ENCODE assay signal across 22 cellular contexts in the genomic region with DNA sequence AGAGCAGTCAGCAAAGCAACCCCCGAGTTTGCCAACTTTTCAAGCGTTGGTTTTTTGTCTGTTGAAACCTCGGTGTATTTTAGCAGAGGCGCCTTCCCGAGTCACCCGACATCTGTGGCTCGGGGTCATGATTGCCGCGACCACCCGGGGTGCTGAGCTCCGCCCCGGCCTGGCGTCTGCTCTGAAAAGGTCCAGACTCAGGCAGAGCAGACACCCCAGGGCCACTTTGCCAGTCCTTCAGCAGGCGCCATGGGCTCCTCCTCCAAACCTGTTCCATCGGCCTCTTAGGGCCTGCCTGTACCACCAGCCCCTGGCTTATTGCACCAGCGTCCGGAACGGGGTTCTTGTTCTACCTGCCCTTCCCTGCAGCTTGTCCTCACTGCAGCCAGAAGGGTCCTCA.
"Had no signal": no experiment of that assay in that cellular context is flagged by ENCODE, and none has a peak within 500 bp of the region (broad histone marks: within the 10 kb centered on the region; RNA-seq: fewer than 3 reads in every experiment).

No MANE protein-coding gene starts in this region.

- H3K4me1 ChIP-seq: body of pancreas, uterus had no signal

- H3K9me3 ChIP-seq: body of pancreas, gastrocnemius medialis, heart right ventricle, tibial nerve, uterus had no signal

- H3K4me3 ChIP-seq: body of pancreas, gastrocnemius medialis, heart right ventricle, tibial nerve, uterus had no signal

- H3K36me3 Mint-ChIP-seq: activated naive CD8-positive, alpha-beta T cell treated with anti-CD3 and anti-CD28 coated beads, Interleukin-2, amount 10 ng/mL, durations not matched to agents 7 days and 5 days; natural killer cell treated with Interleukin-12 subunit alpha and Interleukin-12 subunit beta and Interleukin-15 and Interleukin-18, amount 100 ng/mL, for 72 hours; T-cell had no signal

- H3K4me1 Mint-ChIP-seq: activated CD4-positive, alpha-beta T cell treated with anti-CD3 and anti-CD28 coated beads, Interleukin-2, amount 10 ng/mL, durations not matched to agents 24 days and 14 days; activated naive CD8-positive, alpha-beta T cell treated with anti-CD3 and anti-CD28 coated beads, Interleukin-2, amount 10 ng/mL, durations not matched to agents 7 days and 5 days; immature natural killer cell; T-cell had no signal

- H3K27ac Mint-ChIP-seq: activated CD4-positive, alpha-beta T cell treated with anti-CD3 and anti-CD28 coated beads, Interleukin-2, amount 10 ng/mL, durations not matched to agents 24 days and 14 days; activated CD8-positive, alpha-beta T cell treated with anti-CD3 and anti-CD28 coated beads, Interleukin-2, amount 10 ng/mL, durations not matched to agents 7 days and 5 days; activated naive CD8-positive, alpha-beta T cell treated with anti-CD3 and anti-CD28 coated beads, Interleukin-2, amount 10 ng/mL, durations not matched to agents 7 days and 5 days; activated T-cell treated with anti-CD3 and anti-CD28 coated beads, Interleukin-2, amount 50 U/mL, for 24 hours; activated T-helper 2 cell treated with anti-CD3 and anti-CD28 coated beads, Interferon-gamma antibody, Interleukin-2, Interleukin-4, amounts not matched to agents 10 μg/mL and 5 μg/mL and 100 μg/mL, durations not matched to agents 14 hours and 24 hours and 36 hours; natural killer cell treated with Interleukin-12 subunit alpha and Interleukin-12 subunit beta and Interleukin-15 and Interleukin-18, amount 100 ng/mL, for 72 hours; progenitor cell of endocrine pancreas; stimulated activated naive CD8-positive, alpha-beta T cell treated with anti-CD3 and anti-CD28 coated beads, Interleukin-15, Interleukin-2, amounts not matched to agents 100 ng/mL and 50 ng/mL, for 24 hours; T-cell had no signal

- H3K4me3 Mint-ChIP-seq: activated CD4-positive, alpha-beta T cell treated with anti-CD3 and anti-CD28 coated beads, Interleukin-2, amount 10 ng/mL, durations not matched to agents 24 days and 14 days; activated CD8-positive, alpha-beta T cell treated with anti-CD3 and anti-CD28 coated beads, Interleukin-2, amount 10 ng/mL, durations not matched to agents 7 days and 5 days; activated naive CD8-positive, alpha-beta T cell treated with anti-CD3 and anti-CD28 coated beads, Interleukin-2, amount 10 ng/mL, durations not matched to agents 7 days and 5 days; activated T-cell treated with anti-CD3 and anti-CD28 coated beads, Interleukin-2, amount 50 U/mL, for 24 hours; immature natural killer cell; natural killer cell treated with Interleukin-12 subunit alpha and Interleukin-12 subunit beta and Interleukin-15 and Interleukin-18, amount 100 ng/mL, for 72 hours; stimulated activated naive CD8-positive, alpha-beta T cell treated with anti-CD3 and anti-CD28 coated beads, Interleukin-15, Interleukin-2, amounts not matched to agents 100 ng/mL and 50 ng/mL, for 24 hours; T-cell had no signal

- DNase-seq: activated CD4-positive, alpha-beta T cell treated with anti-CD3 and anti-CD28 coated beads, Interleukin-2, amount 10 ng/mL, durations not matched to agents 24 days and 14 days; activated CD8-positive, alpha-beta T cell treated with anti-CD3 and anti-CD28 coated beads, Interleukin-2, amount 10 ng/mL, durations not matched to agents 7 days and 5 days; activated naive CD4-positive, alpha-beta T cell treated with Interleukin-2 at 50 U/mL for 16 hours; activated naive CD8-positive, alpha-beta T cell treated with anti-CD3 and anti-CD28 coated beads, Interleukin-2, amount 10 ng/mL, durations not matched to agents 7 days and 5 days; activated T-cell treated with anti-CD3 and anti-CD28 coated beads, Interleukin-2, amount 50 U/mL, for 24 hours; amygdala; body of pancreas; caudate nucleus; erythroblast; gastrocnemius medialis; heart right ventricle; immature natural killer cell; mesenchymal stem cell; occipital lobe; T-cell; T1000; uterus had no signal

- H3K9me3 Mint-ChIP-seq: activated CD4-positive, alpha-beta T cell treated with anti-CD3 and anti-CD28 coated beads, Interleukin-2, amount 10 ng/mL, durations not matched to agents 24 days and 14 days; activated naive CD8-positive, alpha-beta T cell treated with anti-CD3 and anti-CD28 coated beads, Interleukin-2, amount 10 ng/mL, durations not matched to agents 7 days and 5 days; activated T-cell treated with anti-CD3 and anti-CD28 coated beads, Interleukin-2, amount 50 U/mL, for 24 hours; activated T-helper 2 cell treated with anti-CD3 and anti-CD28 coated beads, Interferon-gamma antibody, Interleukin-2, Interleukin-4, amounts not matched to agents 10 μg/mL and 5 μg/mL and 100 μg/mL, durations not matched to agents 14 hours and 24 hours and 36 hours; immature natural killer cell; natural killer cell treated with Interleukin-12 subunit alpha and Interleukin-12 subunit beta and Interleukin-15 and Interleukin-18, amount 100 ng/mL, for 72 hours; stimulated activated naive CD8-positive, alpha-beta T cell treated with anti-CD3 and anti-CD28 coated beads, Interleukin-15, Interleukin-2, amounts not matched to agents 100 ng/mL and 50 ng/mL, for 24 hours; T-cell had no signal

- H3K27me3 ChIP-seq: body of pancreas, gastrocnemius medialis, heart right ventricle, tibial nerve, uterus had no signal

- ATAC-seq: activated CD8-positive, alpha-beta T cell treated with anti-CD3 and anti-CD28 coated beads, Interleukin-2, amount 10 ng/mL, durations not matched to agents 7 days and 5 days; body of pancreas; gastrocnemius medialis; heart right ventricle; natural killer cell treated with Interleukin-12 subunit alpha and Interleukin-12 subunit beta and Interleukin-15 and Interleukin-18, amount 100 ng/mL, for 72 hours; T-cell had no signal

- H3K36me3 ChIP-seq: gastrocnemius medialis, uterus had no signal

- H3K27ac ChIP-seq: body of pancreas, gastrocnemius medialis, heart right ventricle, tibial nerve, uterus had no signal

- H3K27me3 Mint-ChIP-seq: activated CD4-positive, alpha-beta T cell treated with anti-CD3 and anti-CD28 coated beads, Interleukin-2, amount 10 ng/mL, durations not matched to agents 24 days and 14 days; activated naive CD8-positive, alpha-beta T cell treated with anti-CD3 and anti-CD28 coated beads, Interleukin-2, amount 10 ng/mL, durations not matched to agents 7 days and 5 days; activated T-cell treated with anti-CD3 and anti-CD28 coated beads, Interleukin-2, amount 50 U/mL, for 24 hours; natural killer cell treated with Interleukin-12 subunit alpha and Interleukin-12 subunit beta and Interleukin-15 and Interleukin-18, amount 100 ng/mL, for 72 hours; progenitor cell of endocrine pancreas; stimulated activated naive CD8-positive, alpha-beta T cell treated with anti-CD3 and anti-CD28 coated beads, Interleukin-15, Interleukin-2, amounts not matched to agents 100 ng/mL and 50 ng/mL, for 24 hours; T-cell had no signal
